In the genomic region with DNA sequence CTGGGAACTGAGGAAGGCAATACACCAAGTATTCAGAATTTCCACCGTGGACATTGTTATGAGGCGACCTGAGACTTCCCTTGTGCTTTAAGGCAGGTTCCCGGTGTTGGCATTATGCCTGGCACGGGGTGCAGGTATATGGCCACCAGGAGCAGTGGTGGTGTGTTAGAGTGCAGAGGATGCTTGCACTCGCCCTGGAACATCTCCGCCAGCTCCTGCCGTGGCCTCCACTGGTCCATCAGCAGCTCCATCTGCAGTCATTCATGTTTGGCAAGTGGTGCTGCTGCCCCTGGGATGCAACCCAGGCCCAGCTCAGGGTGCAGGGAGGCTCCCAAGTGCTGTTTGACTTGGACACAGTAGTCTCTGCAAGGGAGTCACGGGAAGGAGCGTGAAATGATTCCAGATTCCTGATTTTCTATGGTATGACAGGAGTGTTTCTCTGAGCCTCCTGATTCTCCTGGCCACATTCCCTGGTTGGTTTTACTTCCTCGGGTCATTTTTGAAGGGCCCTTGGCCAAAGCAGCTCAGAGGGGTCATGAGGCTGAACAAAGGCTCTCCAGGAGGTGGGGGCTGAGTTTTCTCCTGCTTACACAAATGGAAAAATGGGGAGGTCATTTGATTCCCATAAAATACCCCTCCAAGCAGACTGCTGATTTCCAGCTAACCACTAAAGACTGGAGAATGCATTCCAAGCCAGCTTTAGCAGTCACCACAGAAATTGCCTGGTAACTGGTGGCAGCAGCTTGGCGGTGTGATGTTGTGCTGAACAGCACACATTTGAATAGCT, we compare ENCODE assay signal across 18 cellular contexts.
DNase-seq lines count a peak whose midpoint lies in the region; ATAC-seq and TF ChIP-seq lines count a peak whose summit lies in the region.
"Had no signal": no experiment of that assay in that cellular context is flagged by ENCODE, and none has a peak within 500 bp of the region (broad histone marks: within the 10 kb centered on the region; RNA-seq: fewer than 3 reads in every experiment).

No MANE protein-coding gene starts in this region.

- H3K27ac Mint-ChIP-seq in HFFc6 (peak overlapping the region; percentile 75), type B pancreatic cell (no peak overlapping the region)
- peak overlapping the region; percentile 21 for H3K27ac Mint-ChIP-seq in stimulated activated naive B cell treated with anti-CD40 and anti-IgM and Interleukin-4, amounts not matched to agents 10 μg/mL and 1 μg/mL and 100 μg/mL, for 72 hours
- H3K27ac Mint-ChIP-seq: CD4-positive, alpha-beta T cell had no signal

- H3K36me3 ChIP-seq in kidney epithelial cell (ENCODE audit: control insufficient read depth, insufficient read depth, low read length): no peaks in the 10 kb centered on the region
- no peaks in the 10 kb centered on the region for H3K36me3 ChIP-seq in effector memory CD4-positive, alpha-beta T cell (ENCODE audit: control insufficient read depth, insufficient read depth, low read length)

- H3K9me3 Mint-ChIP-seq in HFFc6 (no peaks in the 10 kb centered on the region), type B pancreatic cell (no peaks in the 10 kb centered on the region)
- H3K9me3 Mint-ChIP-seq in stimulated activated naive B cell treated with anti-CD40 and anti-IgM and Interleukin-4, amounts not matched to agents 10 μg/mL and 1 μg/mL and 100 μg/mL, for 72 hours: peaks cover 0 to 1% of the 10 kb centered on the region in 2 donors
- H3K9me3 Mint-ChIP-seq: CD4-positive, alpha-beta T cell had no signal

- peaks cover 28% of the 10 kb centered on the region for H3K4me1 Mint-ChIP-seq in HFFc6 (ENCODE audit: low read depth)
- H3K4me1 Mint-ChIP-seq in stimulated activated naive B cell treated with anti-CD40 and anti-IgM and Interleukin-4, amounts not matched to agents 10 μg/mL and 1 μg/mL and 100 μg/mL, for 72 hours: peaks cover 0 to under 1% of the 10 kb centered on the region in 2 donors
- H3K4me1 Mint-ChIP-seq in type B pancreatic cell (ENCODE audit: unreplicated experiment): peaks cover 9% of the 10 kb centered on the region

- H3K9me3 ChIP-seq in effector memory CD4-positive, alpha-beta T cell (ENCODE audit: control insufficient read depth, low read length): no peaks in the 10 kb centered on the region

- no peak for TF ChIP-seq CTCF in HFFc6 (IDR thresholded peaks at IDR 0.05)
- TF ChIP-seq CTCF in choroid plexus epithelial cell (conservative IDR thresholded peaks at IDR 0.05; ENCODE audit: low read depth, low read length): no peak
- TF ChIP-seq CTCF in kidney epithelial cell (IDR thresholded peaks at IDR 0.05; ENCODE audit: insufficient read depth, low read length, poor library complexity, severe bottlenecking): no peak
- no peak for TF ChIP-seq CTCF in type B pancreatic cell (conservative IDR thresholded peaks at IDR 0.05)

- peaks cover 26% of the 10 kb centered on the region for H3K27me3 Mint-ChIP-seq in HFFc6 (ENCODE audit: insufficient read depth)
- H3K27me3 Mint-ChIP-seq in stimulated activated naive B cell treated with anti-CD40 and anti-IgM and Interleukin-4, amounts not matched to agents 10 μg/mL and 1 μg/mL and 100 μg/mL, for 72 hours: no peaks in the 10 kb centered on the region
- no peaks in the 10 kb centered on the region for H3K27me3 Mint-ChIP-seq in type B pancreatic cell
- H3K27me3 Mint-ChIP-seq: CD4-positive, alpha-beta T cell had no signal

- H3K27me3 ChIP-seq in kidney epithelial cell (ENCODE audit: control insufficient read depth, insufficient read depth, low read length): no peaks in the 10 kb centered on the region
- no peaks in the 10 kb centered on the region for H3K27me3 ChIP-seq in effector memory CD4-positive, alpha-beta T cell (replicated peaks; ENCODE audit: control insufficient read depth, insufficient read depth, low read length, poor library complexity, severe bottlenecking)

- H3K4me3 Mint-ChIP-seq in HFFc6: no peak overlapping the region
- no peak overlapping the region for H3K4me3 Mint-ChIP-seq in stimulated activated naive B cell treated with anti-CD40 and anti-IgM and Interleukin-4, amounts not matched to agents 10 μg/mL and 1 μg/mL and 100 μg/mL, for 72 hours
- no peak overlapping the region for H3K4me3 Mint-ChIP-seq in type B pancreatic cell
- H3K4me3 Mint-ChIP-seq: CD4-positive, alpha-beta T cell had no signal

- ATAC-seq in stimulated activated naive B cell treated with anti-CD40 and anti-IgM and Interleukin-4, amounts not matched to agents 10 μg/mL and 1 μg/mL and 100 μg/mL, for 72 hours (replicated peaks): no peak

- no peaks in the 10 kb centered on the region for H3K4me1 ChIP-seq in effector memory CD4-positive, alpha-beta T cell (ENCODE audit: control insufficient read depth, insufficient read depth, low read length, poor library complexity, severe bottlenecking)

- DNase-seq in HFFc6 (peak; percentile 63), choroid plexus epithelial cell (ENCODE audit: low read depth) (peak; percentile 38), kidney epithelial cell (ENCODE audit: low read depth) (peak; percentile 31), NCI-H1436 treated with DMSO at 0.1 percent for 48 hours (lab: John Stamatoyannopoulos, UW) (no peak), type B pancreatic cell (ENCODE audit: extremely low spot score, unreplicated experiment) (no peak)
- DNase-seq in stimulated activated naive B cell treated with anti-CD40 and anti-IgM and Interleukin-4, amounts not matched to agents 10 μg/mL and 1 μg/mL and 100 μg/mL, for 72 hours: no peak
- no peak for DNase-seq in stimulated activated naive CD4-positive, alpha-beta T cell treated with Interleukin-2 at 50 U/mL for 16 hours (lab: John Stamatoyannopoulos, UW)
- no peak for DNase-seq in effector memory CD4-positive, alpha-beta T cell
- DNase-seq: activated naive CD4-positive, alpha-beta T cell treated with anti-CD3 and anti-CD28 coated beads, Interleukin-2, amount 50 U/mL, for 16 hours; CD4-positive, alpha-beta T cell; dermis blood vessel endothelial cell; GDM1; kidney glomerular epithelial cell; NCI-H1417; NCI-H446; OCI-M1; stimulated activated CD4-positive, alpha-beta T cell treated with anti-CD3 and anti-CD28 coated beads, Interleukin-2, amount 100 ng/mL, for 48 hours; SW 1271 had no signal

- H3K36me3 Mint-ChIP-seq in HFFc6 (ENCODE audit: low read depth) (no peaks in the 10 kb centered on the region), type B pancreatic cell (no peaks in the 10 kb centered on the region)
- no peaks in the 10 kb centered on the region for H3K36me3 Mint-ChIP-seq in stimulated activated naive B cell treated with anti-CD40 and anti-IgM and Interleukin-4, amounts not matched to agents 10 μg/mL and 1 μg/mL and 100 μg/mL, for 72 hours

- no peak overlapping the region for H3K27ac ChIP-seq in effector memory CD4-positive, alpha-beta T cell (ENCODE audit: insufficient read depth, low read length, poor library complexity, severe bottlenecking)

- H3K4me3 ChIP-seq in choroid plexus epithelial cell (ENCODE audit: low read depth, low read length): no peak overlapping the region
- no peak overlapping the region for H3K4me3 ChIP-seq in kidney epithelial cell (ENCODE audit: low read depth, low read length)
- no peak overlapping the region for H3K4me3 ChIP-seq in effector memory CD4-positive, alpha-beta T cell (ENCODE audit: insufficient read depth, low read depth, low read length, poor library complexity, severe bottlenecking)

Comparison
In these comparisons a context has a peak if more than half of its experiments do, and no peak if none do; other contexts are left out.
1. DNase-seq: peak in HFFc6 (single experiment), choroid plexus epithelial cell (single experiment) and kidney epithelial cell (single experiment); none in stimulated activated naive B cell treated with anti-CD40 and anti-IgM and Interleukin-4, amounts not matched to agents 10 μg/mL and 1 μg/mL and 100 μg/mL, for 72 hours (single experiment), stimulated activated naive CD4-positive, alpha-beta T cell treated with Interleukin-2 at 50 U/mL for 16 hours (single experiment), NCI-H1436 treated with DMSO at 0.1 percent for 48 hours (single experiment), type B pancreatic cell (single experiment) and effector memory CD4-positive, alpha-beta T cell (0 of 3).